Comparison of ENCODE assay signal across 20 cellular contexts in genomic region chr1:28291711-28292110, GRCh38. TPM values are rescaled to one million over a fixed set of nuclear protein-coding genes. Genes with fewer than 3 reads are reported as not detected.
A peak's percentile ranks its signal among the peaks of the same experiment; 100 is the strongest.
DNase-seq lines count a peak whose midpoint lies in the region; ATAC-seq, FAIRE-seq and TF ChIP-seq lines count a peak whose summit lies in the region.
"Had no signal": no experiment of that assay in that cellular context is flagged by ENCODE, and none has a peak within 500 bp of the region (broad histone marks: within the 10 kb centered on the region; RNA-seq: fewer than 3 reads in every experiment).

No MANE protein-coding gene starts in this region.

- H3K27ac ChIP-seq in K562 (ENCODE audit: extremely low read depth, low read depth, low read length), result no peak overlapping the region
- H3K27ac ChIP-seq: 22Rv1; BLaER1 treated with 17β-estradiol and CSF1 and Interleukin-3, amounts not matched to agents 10 nM and 100 nM; SJSA1 had no signal

- H3K4me3 ChIP-seq in K562, result no peak overlapping the region
- H3K4me3 ChIP-seq: BLaER1 treated with 17β-estradiol and CSF1 and Interleukin-3, amounts not matched to agents 10 nM and 100 nM; MG63; SJSA1 had no signal

- no peaks in the 10 kb centered on the region for H3K9me3 ChIP-seq in K562 (replicated peaks; ENCODE audit: control insufficient read depth, insufficient read depth, low read depth, low read length)
- H3K9me3 ChIP-seq: BLaER1 treated with 17β-estradiol and CSF1 and Interleukin-3, amounts not matched to agents 10 nM and 100 nM; MG63; SJSA1 had no signal

- H3K36me3 ChIP-seq in K562 (ENCODE audit: control insufficient read depth, insufficient read depth, low read length), result no peaks in the 10 kb centered on the region
- H3K36me3 ChIP-seq: BLaER1 treated with 17β-estradiol and CSF1 and Interleukin-3, amounts not matched to agents 10 nM and 100 nM; MG63; SJSA1 had no signal

- no TSS peak for BruUV-seq in K562 (replicated peaks; lab: Mats Ljungman, UMichigan)

- no peak for FAIRE-seq in K562 (lab: Jason Lieb, UNC)

- no peaks in the 10 kb centered on the region for H3K27me3 ChIP-seq in K562 (ENCODE audit: control insufficient read depth in 2 of 2, insufficient read depth in 2 of 2, low read length in 2 of 2)
- H3K27me3 ChIP-seq: BLaER1 treated with 17β-estradiol and CSF1 and Interleukin-3, amounts not matched to agents 10 nM and 100 nM; MG63; SJSA1 had no signal

- 30% methylated on average over 6 of the region's 6 CpGs for WGBS in K562 (ENCODE audit: insufficient coverage, low coverage, missing lambda C conversion rate)

- no peaks in the 10 kb centered on the region for H3K9me3 Mint-ChIP-seq in activated T-cell treated with anti-CD3 and anti-CD28 coated beads, Interleukin-2, amount 50 U/mL, for 72 hours
- H3K9me3 Mint-ChIP-seq in progenitor cell of endocrine pancreas (ENCODE audit: low read depth) (no peaks in the 10 kb centered on the region), immature natural killer cell (no peaks in the 10 kb centered on the region)
- H3K9me3 Mint-ChIP-seq: CD4-positive, alpha-beta memory T cell had no signal

- H3K4me2 ChIP-seq in K562 (ENCODE audit: insufficient read depth, low read length), result no peak overlapping the region

- no peak for DNase-seq in activated T-cell treated with anti-CD3 and anti-CD28 coated beads, Interleukin-2, amount 50 U/mL, for 72 hours
- DNase-seq in activated T-cell treated with anti-CD3 and anti-CD28 coated beads, Interleukin-2, amount 50 U/mL, for 1 hour, result no peak
- DNase-seq in K562 (ENCODE audit: extremely low read depth in 1 of 4, low spot score in 3 of 4), result no peak
- no peak for DNase-seq in progenitor cell of endocrine pancreas (ENCODE audit: low spot score, unreplicated experiment)
- DNase-seq in immature natural killer cell, result no peak
- DNase-seq in amniotic stem cell (lab: John Stamatoyannopoulos, UW), result no peak
- DNase-seq: CD4-positive, alpha-beta memory T cell; DMS153; EL; GF-D8; MG63; NCI-H1417; NCI-H187; NCI-H2107; NCI-H446 treated with DMSO at 0.1 percent for 48 hours; NCI-H526 treated with DMSO at 0.1 percent for 48 hours had no signal

- no peak for TF ChIP-seq EP300 in K562 (IDR thresholded peaks at IDR 0.05; ENCODE audit: low read length)

- no peak for TF ChIP-seq RAD21 in K562 (CRISPR knock-in tag; conservative IDR thresholded peaks at IDR 0.05 in 1 of 2, IDR thresholded peaks at IDR 0.05 in 1 of 2)

- peak overlapping the region; percentile 76 for H3K27ac Mint-ChIP-seq in activated T-cell treated with anti-CD3 and anti-CD28 coated beads, Interleukin-2, amount 50 U/mL, for 72 hours
- H3K27ac Mint-ChIP-seq in progenitor cell of endocrine pancreas (peak overlapping the region; percentile 1), immature natural killer cell (no peak overlapping the region)
- H3K27ac Mint-ChIP-seq: CD4-positive, alpha-beta memory T cell had no signal

- TF ChIP-seq CTCF in K562 (IDR thresholded peaks at IDR 0.05 in 2 of 3, conservative IDR thresholded peaks at IDR 0.05 in 1 of 3; ENCODE audit: insufficient read depth in 2 of 3, low read depth in 1 of 3, low read length in 3 of 3), result no peak
- TF ChIP-seq CTCF in progenitor cell of endocrine pancreas (IDR thresholded peaks at IDR 0.05; ENCODE audit: unreplicated experiment), result no peak

- H3K4me1 ChIP-seq in K562 (replicated peaks in 1 of 2; ENCODE audit: control insufficient read depth in 2 of 2, insufficient read depth in 2 of 2, low read length in 2 of 2), result peaks cover 9% of the 10 kb centered on the region in 2 experiments; a peak in 3 of 5 replicates
- H3K4me1 ChIP-seq: SJSA1 had no signal

- H3K36me3 Mint-ChIP-seq in activated T-cell treated with anti-CD3 and anti-CD28 coated beads, Interleukin-2, amount 50 U/mL, for 72 hours (ENCODE audit: insufficient read depth in 2 of 2), result no peaks in the 10 kb centered on the region
- H3K36me3 Mint-ChIP-seq in progenitor cell of endocrine pancreas (ENCODE audit: insufficient read depth), result no peaks in the 10 kb centered on the region
- H3K36me3 Mint-ChIP-seq in immature natural killer cell, result no peaks in the 10 kb centered on the region
- H3K36me3 Mint-ChIP-seq: CD4-positive, alpha-beta memory T cell had no signal

- H4K20me1 ChIP-seq in K562 (replicated peaks; ENCODE audit: control insufficient read depth, insufficient read depth, low read length), result no peaks in the 10 kb centered on the region; the same call in 1 of the 2 replicates
- H4K20me1 ChIP-seq: BLaER1 treated with 17β-estradiol and CSF1 and Interleukin-3, amounts not matched to agents 10 nM and 100 nM had no signal

- no peak for ATAC-seq in activated T-cell treated with anti-CD3 and anti-CD28 coated beads, Interleukin-2, amount 50 U/mL, for 72 hours (replicated peaks in 1 of 2)
- ATAC-seq in K562, result no peak
- ATAC-seq: Right ventricle myocardium inferior had no signal

- POLR2A ChIA-PET in K562 (lab: Yijun Ruan, JAX), result interaction anchor here (0.6 to 3.8 kb wide), 2 partner anchors 8 to 472 kb away, joined by 3 to 26 read pairs; no protein-coding TSS in a partner anchor

- CTCF ChIA-PET in K562 (lab: Yijun Ruan, JAX; ENCODE audit: low intra/inter-chr PET ratio), result no interaction called here

- no peak for TF ChIP-seq POLR2A in K562 (conservative IDR thresholded peaks at IDR 0.05)

- no peak overlapping the region for H3K9ac ChIP-seq in K562 (ENCODE audit: insufficient read depth in 1 of 2, low read depth in 2 of 2, low read length in 2 of 2)
- H3K9ac ChIP-seq: BLaER1 treated with 17β-estradiol and CSF1 and Interleukin-3, amounts not matched to agents 10 nM and 100 nM had no signal

- H3K79me2 ChIP-seq in K562 (ENCODE audit: control insufficient read depth, insufficient read depth, low read length), result no peaks in the 10 kb centered on the region

- no peaks in the 10 kb centered on the region for H3K27me3 Mint-ChIP-seq in activated T-cell treated with anti-CD3 and anti-CD28 coated beads, Interleukin-2, amount 50 U/mL, for 72 hours (ENCODE audit: low read depth)
- H3K27me3 Mint-ChIP-seq in progenitor cell of endocrine pancreas (no peaks in the 10 kb centered on the region), immature natural killer cell (ENCODE audit: low read depth in 3 of 3) (peaks cover 2 to 4% (median 2%) of the 10 kb centered on the region in 3 donors)

- intact Hi-C loops in K562 (cut with micrococcal nuclease), result no loop called here

- no peaks in the 10 kb centered on the region for H3K9me1 ChIP-seq in K562 (ENCODE audit: control insufficient read depth, insufficient read depth, low read length)

- H2AFZ ChIP-seq in K562 (ENCODE audit: low read depth, low read length), result peak overlapping the region; percentile 80

- no peak overlapping the region for H3K4me3 Mint-ChIP-seq in activated T-cell treated with anti-CD3 and anti-CD28 coated beads, Interleukin-2, amount 50 U/mL, for 72 hours
- no peak overlapping the region for H3K4me3 Mint-ChIP-seq in progenitor cell of endocrine pancreas (ENCODE audit: low read depth)
- no peak overlapping the region for H3K4me3 Mint-ChIP-seq in immature natural killer cell
- H3K4me3 Mint-ChIP-seq: CD4-positive, alpha-beta memory T cell had no signal

- H3K4me1 Mint-ChIP-seq in activated T-cell treated with anti-CD3 and anti-CD28 coated beads, Interleukin-2, amount 50 U/mL, for 72 hours (ENCODE audit: low read depth), result peaks cover 6% of the 10 kb centered on the region
- H3K4me1 Mint-ChIP-seq in progenitor cell of endocrine pancreas (ENCODE audit: low read depth) (peaks cover 8% of the 10 kb centered on the region), immature natural killer cell (no peaks in the 10 kb centered on the region)

- in situ Hi-C loops in K562 (cut with MboI), result no loop called here

RNA-seq across cellular contexts. Expression of gene SESN2, which starts 32.4 kb away (rescaled TPM):
- total RNA-seq in activated T-cell treated with anti-CD3 and anti-CD28 coated beads, Interleukin-2, amount 50 U/mL, for 72 hours, result 100 to 1,000 TPM in 1 of 2 donors, 10 to 100 TPM in 1; 85.3 to 101 TPM
- total RNA-seq in K562 (2011; cell fraction: chromatin; rRNA removed; ENCODE audit: low replicate concordance), result 14.6 and 34.6 TPM in 2 replicates
- 26.1 and 26.2 TPM in 2 replicates for total RNA-seq in K562 (2011; cell fraction: nucleolus; rRNA removed)
- total RNA-seq in K562 (2011; cell fraction: nucleoplasm; rRNA removed), result 23.4 and 26.2 TPM in 2 replicates
- total RNA-seq in K562 (2014; rRNA removed), result 54.4 and 55.3 TPM in 2 replicates
- 16.8 and 16.9 TPM in 2 replicates for total RNA-seq in K562 (2014; rRNA removed; fragmentation: Illumina TruSeq; extraction: Trizol)
- total RNA-seq in K562 (2015; rRNA removed; fragmentation: Illumina TruSeq; extraction: Trizol), result 9.4 and 10.0 TPM in 2 replicates
- total RNA-seq in K562 (2021), result 61.1 and 71.3 TPM in 2 replicates
- polyA plus RNA-seq in K562 (2011; rRNA removed), result 15.4 and 34.4 TPM in 2 replicates
- polyA plus RNA-seq in K562 (2011; cell fraction: cytosol; rRNA removed), result 28.3 and 29.9 TPM in 2 replicates
- 26.7 and 31.1 TPM in 2 replicates for polyA plus RNA-seq in K562 (2011; cell fraction: nucleus; rRNA removed)
- 24.3 and 118 TPM in 2 replicates for polyA plus RNA-seq in K562 (2012)
- polyA plus RNA-seq in K562 (2014; fragmentation: Illumina TruSeq; extraction: Trizol), result 47.6 and 61.0 TPM in 2 replicates
- polyA plus RNA-seq in K562 (2014; fragmentation: Nextera tagmentation; extraction: Ambion mirVana), result 1 to 10 TPM; 3.7 to 5.4 TPM
- 40.8 and 47.3 TPM in 2 replicates for polyA plus RNA-seq in K562 (2014; rRNA removed)
- 13.4 and 14.9 TPM in 2 replicates for polyA minus RNA-seq in K562 (2011; rRNA and poly(A)+ RNA removed)
- polyA minus RNA-seq in K562 (2011; cell fraction: cytosol; rRNA and poly(A)+ RNA removed), result 15.4 and 28.6 TPM in 2 replicates
- 6.6 and 11.0 TPM in 2 replicates for polyA minus RNA-seq in K562 (2011; cell fraction: nucleus; rRNA and poly(A)+ RNA removed)
- 22.2 and 25.8 TPM in 2 replicates for total RNA-seq in progenitor cell of endocrine pancreas
- 10 to 100 TPM; 10.2 to 23.5 (median 14.0) TPM for polyA plus RNA-seq in immature natural killer cell

RNA-seq across cellular contexts. Expression of gene MED18, which starts 37.1 kb away (rescaled TPM):
- total RNA-seq in activated T-cell treated with anti-CD3 and anti-CD28 coated beads, Interleukin-2, amount 50 U/mL, for 72 hours, result 10 to 100 TPM; 25.9 to 27.9 TPM
- 16.8 and 18.9 TPM in 2 replicates for total RNA-seq in K562 (2011; cell fraction: chromatin; rRNA removed; ENCODE audit: low replicate concordance)
- total RNA-seq in K562 (2011; cell fraction: nucleolus; rRNA removed), result 19.2 and 20.0 TPM in 2 replicates
- 25.3 and 28.1 TPM in 2 replicates for total RNA-seq in K562 (2011; cell fraction: nucleoplasm; rRNA removed)
- 22.7 and 23.8 TPM in 2 replicates for total RNA-seq in K562 (2014; rRNA removed)
- total RNA-seq in K562 (2014; rRNA removed; fragmentation: Illumina TruSeq; extraction: Trizol), result 21.1 and 22.0 TPM in 2 replicates
- 24.1 and 24.5 TPM in 2 replicates for total RNA-seq in K562 (2015; rRNA removed; fragmentation: Illumina TruSeq; extraction: Trizol)
- total RNA-seq in K562 (2021), result 19.1 and 21.0 TPM in 2 replicates
- polyA plus RNA-seq in K562 (2011; rRNA removed), result 28.9 and 33.2 TPM in 2 replicates
- polyA plus RNA-seq in K562 (2011; cell fraction: cytosol; rRNA removed), result 38.5 and 46.2 TPM in 2 replicates
- 24.2 and 34.9 TPM in 2 replicates for polyA plus RNA-seq in K562 (2011; cell fraction: nucleus; rRNA removed)
- 25.0 and 32.1 TPM in 2 replicates for polyA plus RNA-seq in K562 (2012)
- polyA plus RNA-seq in K562 (2014; fragmentation: Illumina TruSeq; extraction: Trizol), result 23.8 and 25.5 TPM in 2 replicates
- polyA plus RNA-seq in K562 (2014; fragmentation: Nextera tagmentation; extraction: Ambion mirVana), result 10 to 100 TPM; 38.6 to 50.6 TPM
- polyA plus RNA-seq in K562 (2014; rRNA removed), result 15.2 and 16.9 TPM in 2 replicates
- polyA minus RNA-seq in K562 (2011; rRNA and poly(A)+ RNA removed), result 88.8 and 95.6 TPM in 2 replicates
- 22.8 and 25.4 TPM in 2 replicates for polyA minus RNA-seq in K562 (2011; cell fraction: cytosol; rRNA and poly(A)+ RNA removed)
- 7.9 and 17.3 TPM in 2 replicates for polyA minus RNA-seq in K562 (2011; cell fraction: nucleus; rRNA and poly(A)+ RNA removed)
- total RNA-seq in progenitor cell of endocrine pancreas, result 13.2 and 13.3 TPM in 2 replicates
- 10 to 100 TPM in 1 of 3 donors, 1 to 10 TPM in 2; 2.3 to 15.8 (median 4.5) TPM for polyA plus RNA-seq in immature natural killer cell

RNA-seq across cellular contexts. Expression of gene ATP5IF1, which starts 55.8 kb away (rescaled TPM):
- 100 to 1,000 TPM; 147 to 163 TPM for total RNA-seq in activated T-cell treated with anti-CD3 and anti-CD28 coated beads, Interleukin-2, amount 50 U/mL, for 72 hours
- total RNA-seq in K562 (2011; cell fraction: chromatin; rRNA removed; ENCODE audit: low replicate concordance), result 48.2 and 59.7 TPM in 2 replicates
- total RNA-seq in K562 (2011; cell fraction: nucleolus; rRNA removed), result 75.0 and 82.2 TPM in 2 replicates
- 110 and 124 TPM in 2 replicates for total RNA-seq in K562 (2011; cell fraction: nucleoplasm; rRNA removed)
- total RNA-seq in K562 (2014; rRNA removed) (1,281 and 1,288 TPM in 2 replicates), K562 (2014; rRNA removed; fragmentation: Illumina TruSeq; extraction: Trizol) (303 and 353 TPM in 2 replicates), K562 (2015; rRNA removed; fragmentation: Illumina TruSeq; extraction: Trizol) (425 and 445 TPM in 2 replicates), K562 (2021) (380 and 403 TPM in 2 replicates), progenitor cell of endocrine pancreas (130 and 152 TPM in 2 replicates)
- polyA plus RNA-seq in K562 (2011; rRNA removed) (343 and 388 TPM in 2 replicates), K562 (2014; fragmentation: Illumina TruSeq; extraction: Trizol) (338 and 607 TPM in 2 replicates), K562 (2014; fragmentation: Nextera tagmentation; extraction: Ambion mirVana) (100 to 1,000 TPM; 292 to 545 TPM), K562 (2014; rRNA removed) (1,422 and 1,500 TPM in 2 replicates), immature natural killer cell (100 to 1,000 TPM; 462 to 960 (median 728) TPM)
- 299 and 407 TPM in 2 replicates for polyA plus RNA-seq in K562 (2011; cell fraction: cytosol; rRNA removed)
- polyA plus RNA-seq in K562 (2011; cell fraction: nucleus; rRNA removed), result 273 and 321 TPM in 2 replicates
- polyA plus RNA-seq in K562 (2012), result 405 and 915 TPM in 2 replicates
- polyA minus RNA-seq in K562 (2011; rRNA and poly(A)+ RNA removed), result 92.2 and 94.1 TPM in 2 replicates
- polyA minus RNA-seq in K562 (2011; cell fraction: cytosol; rRNA and poly(A)+ RNA removed), result 78.4 and 106 TPM in 2 replicates
- polyA minus RNA-seq in K562 (2011; cell fraction: nucleus; rRNA and poly(A)+ RNA removed), result 40.0 and 57.4 TPM in 2 replicates

RNA-seq across cellular contexts. Expression of gene DNAJC8, which starts 58.9 kb away (rescaled TPM):
- 10 to 100 TPM; 61.9 to 63.7 TPM for total RNA-seq in activated T-cell treated with anti-CD3 and anti-CD28 coated beads, Interleukin-2, amount 50 U/mL, for 72 hours
- 32.8 and 70.6 TPM in 2 replicates for total RNA-seq in K562 (2011; cell fraction: chromatin; rRNA removed; ENCODE audit: low replicate concordance)
- total RNA-seq in K562 (2011; cell fraction: nucleolus; rRNA removed), result 23.7 and 23.8 TPM in 2 replicates
- 45.8 and 58.7 TPM in 2 replicates for total RNA-seq in K562 (2011; cell fraction: nucleoplasm; rRNA removed)
- total RNA-seq in K562 (2014; rRNA removed), result 132 and 186 TPM in 2 replicates
- 209 and 236 TPM in 2 replicates for total RNA-seq in K562 (2014; rRNA removed; fragmentation: Illumina TruSeq; extraction: Trizol)
- 220 and 230 TPM in 2 replicates for total RNA-seq in K562 (2015; rRNA removed; fragmentation: Illumina TruSeq; extraction: Trizol)
- 143 and 153 TPM in 2 replicates for total RNA-seq in K562 (2021)
- 150 and 176 TPM in 2 replicates for polyA plus RNA-seq in K562 (2011; rRNA removed)
- 82.1 and 115 TPM in 2 replicates for polyA plus RNA-seq in K562 (2011; cell fraction: cytosol; rRNA removed)
- polyA plus RNA-seq in K562 (2011; cell fraction: nucleus; rRNA removed), result 52.7 and 76.2 TPM in 2 replicates
- polyA plus RNA-seq in K562 (2012), result 151 and 153 TPM in 2 replicates
- polyA plus RNA-seq in K562 (2014; fragmentation: Illumina TruSeq; extraction: Trizol), result 279 and 343 TPM in 2 replicates
- 100 to 1,000 TPM; 264 to 508 TPM for polyA plus RNA-seq in K562 (2014; fragmentation: Nextera tagmentation; extraction: Ambion mirVana)
- 180 and 202 TPM in 2 replicates for polyA plus RNA-seq in K562 (2014; rRNA removed)
- polyA minus RNA-seq in K562 (2011; rRNA and poly(A)+ RNA removed), result 63.9 and 71.8 TPM in 2 replicates
- 25.2 and 30.5 TPM in 2 replicates for polyA minus RNA-seq in K562 (2011; cell fraction: cytosol; rRNA and poly(A)+ RNA removed)
- 11.4 and 23.2 TPM in 2 replicates for polyA minus RNA-seq in K562 (2011; cell fraction: nucleus; rRNA and poly(A)+ RNA removed)
- total RNA-seq in progenitor cell of endocrine pancreas, result 87.1 and 90.3 TPM in 2 replicates
- 100 to 1,000 TPM; 197 to 269 (median 205) TPM for polyA plus RNA-seq in immature natural killer cell

Comparison
In these comparisons a context has a peak if more than half of its experiments do, and no peak if none do; other contexts are left out.
1. H3K27ac Mint-ChIP-seq: peak in activated T-cell treated with anti-CD3 and anti-CD28 coated beads, Interleukin-2, amount 50 U/mL, for 72 hours (single experiment) and progenitor cell of endocrine pancreas (single experiment); none in immature natural killer cell (0 of 6).